ENCODE assay signal across 8 cellular contexts in the genomic region with DNA sequence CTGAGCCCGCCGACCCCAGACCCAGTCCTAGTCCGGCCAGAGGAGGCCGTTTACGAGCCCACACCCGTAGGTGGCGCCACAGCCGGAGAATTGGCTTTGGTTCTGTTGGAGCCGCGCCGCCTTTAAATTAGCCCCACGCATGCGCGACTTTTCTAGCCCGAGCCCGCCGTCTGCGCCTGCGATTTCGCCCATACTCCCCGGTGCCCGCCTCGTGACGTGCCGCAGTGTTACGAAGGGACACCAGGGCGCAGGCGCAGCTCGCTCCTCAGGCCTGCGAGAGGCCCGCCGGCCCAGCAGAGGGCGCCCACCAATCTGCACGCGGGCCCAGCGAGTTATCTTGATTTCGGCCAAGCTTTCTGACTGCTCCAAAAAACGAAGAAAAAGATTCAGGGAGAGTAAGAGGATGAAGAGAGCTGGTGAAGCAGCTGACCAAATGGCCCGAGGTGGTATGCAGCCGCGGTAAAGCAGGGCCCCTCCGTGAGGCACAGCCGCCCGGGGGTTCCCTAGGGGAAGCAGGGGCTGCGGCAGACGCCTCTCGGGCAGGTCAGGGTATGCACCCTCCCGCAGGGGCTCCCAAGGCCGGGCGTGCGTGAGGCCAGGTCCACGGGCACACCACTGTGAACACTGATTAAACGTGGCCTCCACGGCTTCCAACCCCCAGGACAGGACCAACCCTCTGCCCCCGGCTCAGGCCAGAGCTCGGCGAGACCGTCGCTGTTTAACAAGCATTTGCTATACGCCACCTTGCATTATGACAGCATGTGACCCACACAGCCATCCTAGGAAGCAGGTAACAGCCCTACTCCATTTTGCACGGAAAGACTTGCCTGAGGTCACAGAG. TPM values are rescaled to one million over a fixed set of nuclear protein-coding genes. Genes with fewer than 3 reads are reported as not detected.
DNase-seq lines count a peak whose midpoint lies in the region; ATAC-seq and TF ChIP-seq lines count a peak whose summit lies in the region.

No MANE protein-coding gene starts in this region.

- intact Hi-C loops in right cardiac atrium (cut with DNase I) (loop anchor here in 1 of 4 donors (10.0 kb wide), 1 partner anchor 227 kb away; no protein-coding TSS in a partner anchor), vagina (cut with DNase I) (loop anchor here (10.0 kb wide), 1 partner anchor 177 kb away; no protein-coding TSS in a partner anchor)

- H3K27me3 ChIP-seq in right cardiac atrium (ENCODE audit: control insufficient read depth, insufficient read depth): no peaks in the 10 kb centered on the region
- H3K27me3 ChIP-seq in vagina: no peaks in the 10 kb centered on the region

- H3K4me1 ChIP-seq in right cardiac atrium (ENCODE audit: control insufficient read depth, insufficient read depth, low read length): no peaks in the 10 kb centered on the region
- peaks cover 22% of the 10 kb centered on the region for H3K4me1 ChIP-seq in vagina

- under 1% methylated on average over 61 of the region's 61 CpGs for WGBS in right cardiac atrium

- H3K9me3 ChIP-seq in right cardiac atrium (ENCODE audit: control insufficient read depth, low read length) (no peaks in the 10 kb centered on the region), vagina (no peaks in the 10 kb centered on the region)

- H3K4me3 ChIP-seq in GM12875 (ENCODE audit: low read depth, low read length) (peak overlapping the region; percentile 78), right cardiac atrium (ENCODE audit: low read length) (peak overlapping the region; percentile 75), vagina (peak overlapping the region; percentile 57 to 80)

- peak overlapping the region; percentile 95 for H3K27ac ChIP-seq in angular gyrus (ENCODE audit: low read depth, low read length)
- peak overlapping the region; percentile 78 for H3K27ac ChIP-seq in right cardiac atrium (ENCODE audit: low read length)
- H3K27ac ChIP-seq in vagina: peak overlapping the region; percentile 95

- H3K36me3 ChIP-seq in vagina: peaks cover 0 to 26% of the 10 kb centered on the region in 2 donors

- no peak for TF ChIP-seq POLR2A in vagina (IDR thresholded peaks at IDR 0.05)

- DNase-seq in NCI-H1436 (lab: John Stamatoyannopoulos, UW) (peak; percentile 100), T-helper 1 cell (peak; percentile 98 to 99 (median 99)), right cardiac atrium (peak; percentile 98 to 100 (median 99)), pulmonary artery endothelial cell (ENCODE audit: low read depth, low spot score) (peak; percentile 83), vagina (ENCODE audit: extremely low spot score in 2 of 2) (peak in 1 of 2 donors; percentile 95)

- TF ChIP-seq CTCF in GM12875 (IDR thresholded peaks at IDR 0.05; ENCODE audit: borderline replicate concordance, insufficient read depth, low read depth, low read length) (peak; percentile 85), vagina (IDR thresholded peaks at IDR 0.05) (peak; percentile 84 to 98 (median 96))

- ATAC-seq in HG02798 (IDR thresholded peaks at IDR 0.05; ENCODE audit: poor library complexity, unreplicated experiment): peak; percentile 94
- ATAC-seq in right cardiac atrium: peak; percentile 95 to 96

RNA-seq across cellular contexts. Expression of gene RPN1, which starts 32.8 kb away (rescaled TPM):
- total RNA-seq in right cardiac atrium (100 to 1,000 TPM in 3 of 4 donors, 10 to 100 TPM in 1; 85.1 to 164 (median 120) TPM), pulmonary artery endothelial cell (583 and 745 TPM in 2 replicates), vagina (149 TPM)
- polyA plus RNA-seq in right cardiac atrium: 96.5 TPM
